ENCODE assay signal across 20 cellular contexts in genomic region chr7:33814958-33815735, GRCh38.
DNase-seq lines count a peak whose midpoint lies in the region; ATAC-seq and TF ChIP-seq lines count a peak whose summit lies in the region.
"Had no signal": no experiment of that assay in that cellular context is flagged by ENCODE, and none has a peak within 500 bp of the region (broad histone marks: within the 10 kb centered on the region; RNA-seq: fewer than 3 reads in every experiment).

No MANE protein-coding gene starts in this region.

- intact Hi-C loops in left ventricle myocardium inferior (cut with micrococcal nuclease) (no loop called here), sciatic nerve (cut with DNase I) (no loop called here)

- peak overlapping the region; percentile 52 to 82 (median 66); a peak in 21 of 22 replicates for H3K4me2 ChIP-seq in BLaER1 treated with 17β-estradiol and CSF1 and Interleukin-3, amounts not matched to agents 10 nM and 100 nM

- H3K9me3 ChIP-seq in BLaER1 treated with 17β-estradiol and CSF1 and Interleukin-3, amounts not matched to agents 10 nM and 100 nM (replicated peaks in 1 of 11): peaks cover 8 to 29% (median 17%) of the 10 kb centered on the region in 11 experiments; a peak in 21 of 22 replicates
- peaks cover 16% of the 10 kb centered on the region for H3K9me3 ChIP-seq in left ventricle myocardium inferior (replicated peaks)
- H3K9me3 ChIP-seq: prostate gland had no signal

- TF ChIP-seq CTCF in left ventricle myocardium inferior (IDR thresholded peaks at IDR 0.05; ENCODE audit: borderline replicate concordance): no peak

- no peak overlapping the region for H3K9ac ChIP-seq in BLaER1 treated with 17β-estradiol and CSF1 and Interleukin-3, amounts not matched to agents 10 nM and 100 nM

- H3K36me3 ChIP-seq in BLaER1 treated with 17β-estradiol and CSF1 and Interleukin-3, amounts not matched to agents 10 nM and 100 nM: no peaks in the 10 kb centered on the region
- H3K36me3 ChIP-seq in left ventricle myocardium inferior: no peaks in the 10 kb centered on the region
- H3K36me3 ChIP-seq: prostate gland had no signal

- DNase-seq in RPMI7951 (ENCODE audit: low read depth): peak; percentile 75
- no peak for DNase-seq in left ventricle myocardium inferior
- no peak for DNase-seq in sciatic nerve (ENCODE audit: low spot score)
- no peak for DNase-seq in NCI-H2196 (lab: John Stamatoyannopoulos, UW; ENCODE audit: unreplicated experiment)
- no peak for DNase-seq in NCI-H187 (lab: John Stamatoyannopoulos, UW)
- DNase-seq in midbrain (lab: John Stamatoyannopoulos, UW): no peak
- DNase-seq in NK-92 (lab: John Stamatoyannopoulos, UW; ENCODE audit: unreplicated experiment): no peak
- DNase-seq: activated CD4-positive, CD25-positive, alpha-beta regulatory T cell treated with anti-CD3 and anti-CD28 coated beads, Interleukin-2, amount 50 U/mL, for 72 hours; activated CD8-positive, alpha-beta memory T cell treated with anti-CD3 and anti-CD28 coated beads, Interleukin-2, amount 10 ng/mL, durations not matched to agents 7 days and 5 days; activated effector memory CD4-positive, alpha-beta T cell treated with anti-CD3 and anti-CD28 coated beads, Interleukin-2, amount 50 U/mL, for 16 hours; amygdala; cerebellar nuclear complex; endodermal cell; foreskin fibroblast; NCI-H1436; NCI-H446; SIG-M5; stimulated activated naive CD4-positive, alpha-beta T cell had no signal

- peak overlapping the region in 2 of 10 experiments; percentile 17 to 23; a peak in 2 of 20 replicates for H3K4me3 ChIP-seq in BLaER1 treated with 17β-estradiol and CSF1 and Interleukin-3, amounts not matched to agents 10 nM and 100 nM
- peak overlapping the region; percentile 52 for H3K4me3 ChIP-seq in left ventricle myocardium inferior
- H3K4me3 ChIP-seq: prostate gland had no signal

- H3K27me3 ChIP-seq in BLaER1 treated with 17β-estradiol and CSF1 and Interleukin-3, amounts not matched to agents 10 nM and 100 nM: no peaks in the 10 kb centered on the region
- peaks cover 11% of the 10 kb centered on the region for H3K27me3 ChIP-seq in left ventricle myocardium inferior (ENCODE audit: low read depth)

- H3K4me1 ChIP-seq in BLaER1 treated with 17β-estradiol and CSF1 and Interleukin-3, amounts not matched to agents 10 nM and 100 nM: peaks cover 15 to 20% (median 17%) of the 10 kb centered on the region in 10 experiments
- peaks cover 9% of the 10 kb centered on the region for H3K4me1 ChIP-seq in left ventricle myocardium inferior
- H3K4me1 ChIP-seq: prostate gland had no signal

- H3K27ac ChIP-seq in BLaER1 treated with 17β-estradiol and CSF1 and Interleukin-3, amounts not matched to agents 10 nM and 100 nM: peak overlapping the region in 3 of 11 experiments; percentile 1 to 54 (median 37); a peak in 3 of 22 replicates
- peak overlapping the region; percentile 67 for H3K27ac ChIP-seq in left ventricle myocardium inferior (replicated peaks)
- H3K27ac ChIP-seq: prostate gland had no signal

- no peaks in the 10 kb centered on the region for H4K20me1 ChIP-seq in BLaER1 treated with 17β-estradiol and CSF1 and Interleukin-3, amounts not matched to agents 10 nM and 100 nM

- ATAC-seq in sciatic nerve: peak; percentile 89
- ATAC-seq: activated CD8-positive, alpha-beta memory T cell treated with anti-CD3 and anti-CD28 coated beads, Interleukin-2, amount 10 ng/mL, durations not matched to agents 7 days and 5 days had no signal
